In genomic region chr3:119463171-119464169, GRCh38 we compare ENCODE assay signal across 1 cellular context.
TF ChIP-seq lines count a peak whose summit lies in the region.

Gene TMEM39A, minus strand, starts transcription at chr3:119463615. Its CDS starts 1,541 bp downstream, at chr3:119462074.

TF ChIP-seq in WTC11, 78 proteins besides CTCF, POLR2A, EP300 and RAD21 (continued from another document):
- 0 out of 2 replicates have a peak, but pooled peaks have one; percentile 73 for TF ChIP-seq HMGXB4 (CRISPR knock-in tag; IDR thresholded peaks at IDR 0.05)
- TF ChIP-seq FOXP1 (CRISPR knock-in tag; IDR thresholded peaks at IDR 0.05; ENCODE audit: borderline replicate concordance), result peak; percentile 55; the same call in 1 of the 2 replicates
- TF ChIP-seq ERG (CRISPR knock-in tag; IDR thresholded peaks at IDR 0.05), result no peak
- peak; percentile 88 for TF ChIP-seq CBFB (CRISPR knock-in tag; IDR thresholded peaks at IDR 0.05; ENCODE audit: low read depth)
- no peak for TF ChIP-seq PRRX2 (CRISPR knock-in tag; IDR thresholded peaks at IDR 0.05)
- TF ChIP-seq TEAD1 (CRISPR knock-in tag; IDR thresholded peaks at IDR 0.05), result peak; percentile 81
- peak; percentile 93; the same call in 1 of the 2 replicates for TF ChIP-seq ATF1 (CRISPR knock-in tag; IDR thresholded peaks at IDR 0.05)
- peak; percentile 44; the same call in 1 of the 2 replicates for TF ChIP-seq RORB (CRISPR knock-in tag; IDR thresholded peaks at IDR 0.05)
- TF ChIP-seq FOXP4 (CRISPR knock-in tag; IDR thresholded peaks at IDR 0.05), result peak; percentile 87; the same call in 1 of the 2 replicates
- TF ChIP-seq STAT6 (CRISPR knock-in tag; conservative IDR thresholded peaks at IDR 0.05; ENCODE audit: low read depth), result no peak
- TF ChIP-seq FOXK1 (CRISPR knock-in tag; IDR thresholded peaks at IDR 0.05), result peak; percentile 98
- TF ChIP-seq TEAD4 (CRISPR knock-in tag; IDR thresholded peaks at IDR 0.05), result no peak
- no peak for TF ChIP-seq ZNF138 (CRISPR knock-in tag; conservative IDR thresholded peaks at IDR 0.05)
- 0 out of 2 replicates have a peak, but pooled peaks have one; percentile 71 for TF ChIP-seq ESRRA (CRISPR knock-in tag; IDR thresholded peaks at IDR 0.05; ENCODE audit: borderline replicate concordance)
- TF ChIP-seq CREB1 (CRISPR knock-in tag; IDR thresholded peaks at IDR 0.05), result peak; percentile 96
- peak; percentile 91 for TF ChIP-seq MAX (CRISPR knock-in tag; IDR thresholded peaks at IDR 0.05)
- peak; percentile 65; the same call in 1 of the 2 replicates for TF ChIP-seq ZBTB21 (CRISPR knock-in tag; IDR thresholded peaks at IDR 0.05; ENCODE audit: borderline replicate concordance)
- peak; percentile 96 for TF ChIP-seq SP1 (CRISPR knock-in tag; conservative IDR thresholded peaks at IDR 0.05)
- TF ChIP-seq ZNF423 (CRISPR knock-in tag; IDR thresholded peaks at IDR 0.05), result no peak
- peak; percentile 49; the same call in 1 of the 2 replicates for TF ChIP-seq AR (CRISPR knock-in tag; IDR thresholded peaks at IDR 0.05)
- no peak for TF ChIP-seq SMAD4 (CRISPR knock-in tag; IDR thresholded peaks at IDR 0.05)
- TF ChIP-seq ZNF232 (CRISPR knock-in tag; IDR thresholded peaks at IDR 0.05), result no peak
- TF ChIP-seq IRF2 (CRISPR knock-in tag; IDR thresholded peaks at IDR 0.05; ENCODE audit: borderline replicate concordance, low read depth), result no peak
